Comparison of ENCODE assay signal across 22 cellular contexts in genomic region chr14:23080474-23080873, GRCh38. TPM values are rescaled to one million over a fixed set of nuclear protein-coding genes. Genes with fewer than 3 reads are reported as not detected.
DNase-seq lines count a peak whose midpoint lies in the region; ATAC-seq and TF ChIP-seq lines count a peak whose summit lies in the region.
"Had no signal": no experiment of that assay in that cellular context is flagged by ENCODE, and none has a peak within 500 bp of the region (broad histone marks: within the 10 kb centered on the region; RNA-seq: fewer than 3 reads in every experiment).

No MANE protein-coding gene starts in this region.

- H3K27me3 Mint-ChIP-seq in CD4-positive, CD25-positive, alpha-beta regulatory T cell: no peaks in the 10 kb centered on the region
- no peaks in the 10 kb centered on the region for H3K27me3 Mint-ChIP-seq in Caco-2 (ENCODE audit: insufficient read depth, unreplicated experiment)
- no peaks in the 10 kb centered on the region for H3K27me3 Mint-ChIP-seq in activated naive CD8-positive, alpha-beta T cell treated with anti-CD3 and anti-CD28 coated beads, Interleukin-2, amount 50 U/mL, for 24 hours
- H3K27me3 Mint-ChIP-seq in naive thymus-derived CD8-positive, alpha-beta T cell: no peaks in the 10 kb centered on the region

- peak overlapping the region in 2 of 3 donors; percentile 73 to 82 for H3K27ac Mint-ChIP-seq in CD4-positive, CD25-positive, alpha-beta regulatory T cell
- H3K27ac Mint-ChIP-seq in Caco-2 (ENCODE audit: unreplicated experiment): no peak overlapping the region
- peak overlapping the region; percentile 8 for H3K27ac Mint-ChIP-seq in activated naive CD8-positive, alpha-beta T cell treated with anti-CD3 and anti-CD28 coated beads, Interleukin-2, amount 50 U/mL, for 24 hours
- peak overlapping the region; percentile 12 to 73 (median 42) for H3K27ac Mint-ChIP-seq in naive thymus-derived CD8-positive, alpha-beta T cell

- TF ChIP-seq CTCF in Caco-2 (IDR thresholded peaks at IDR 0.05; ENCODE audit: insufficient read depth in 1 of 2, low read depth in 1 of 2, low read length in 1 of 2, severe bottlenecking in 1 of 2, unreplicated experiment in 1 of 2): no peak

- no peaks in the 10 kb centered on the region for H3K27me3 ChIP-seq in CD4-positive, CD25-positive, alpha-beta regulatory T cell (ENCODE audit: control insufficient read depth, insufficient read depth, low read length)
- no peaks in the 10 kb centered on the region for H3K27me3 ChIP-seq in Caco-2 (replicated peaks; ENCODE audit: control insufficient read depth, insufficient read depth, low read length)
- H3K27me3 ChIP-seq: BLaER1, Peyer's patch had no signal

- H3K4me3 Mint-ChIP-seq in CD4-positive, CD25-positive, alpha-beta regulatory T cell: no peak overlapping the region
- H3K4me3 Mint-ChIP-seq in Caco-2 (ENCODE audit: unreplicated experiment): peak overlapping the region; percentile 2
- H3K4me3 Mint-ChIP-seq in activated naive CD8-positive, alpha-beta T cell treated with anti-CD3 and anti-CD28 coated beads, Interleukin-2, amount 50 U/mL, for 24 hours: no peak overlapping the region
- H3K4me3 Mint-ChIP-seq in naive thymus-derived CD8-positive, alpha-beta T cell: no peak overlapping the region

- no peaks in the 10 kb centered on the region for H3K4me1 ChIP-seq in CD4-positive, CD25-positive, alpha-beta regulatory T cell (ENCODE audit: control insufficient read depth, insufficient read depth, low read length, poor library complexity, severe bottlenecking)
- H3K4me1 ChIP-seq in Caco-2: peaks cover 52% of the 10 kb centered on the region
- H3K4me1 ChIP-seq: BLaER1 had no signal

- peaks cover 10 to 11% (median 10%) of the 10 kb centered on the region in 4 donors for H3K4me1 Mint-ChIP-seq in CD4-positive, CD25-positive, alpha-beta regulatory T cell
- H3K4me1 Mint-ChIP-seq in Caco-2 (ENCODE audit: low read depth, unreplicated experiment): peaks cover 21% of the 10 kb centered on the region
- peaks cover 13% of the 10 kb centered on the region for H3K4me1 Mint-ChIP-seq in activated naive CD8-positive, alpha-beta T cell treated with anti-CD3 and anti-CD28 coated beads, Interleukin-2, amount 50 U/mL, for 24 hours
- peaks cover 0 to 18% (median 4%) of the 10 kb centered on the region in 4 donors for H3K4me1 Mint-ChIP-seq in naive thymus-derived CD8-positive, alpha-beta T cell

- no peak for ATAC-seq in CD4-positive, CD25-positive, alpha-beta regulatory T cell (ENCODE audit: low read depth in 2 of 2)
- ATAC-seq in activated naive CD8-positive, alpha-beta T cell treated with anti-CD3 and anti-CD28 coated beads, Interleukin-2, amount 50 U/mL, for 24 hours: no peak
- no peak for ATAC-seq in naive thymus-derived CD8-positive, alpha-beta T cell
- ATAC-seq in HG03196 (IDR thresholded peaks at IDR 0.05; ENCODE audit: unreplicated experiment) (no peak), HG02610 (IDR thresholded peaks at IDR 0.05; ENCODE audit: unreplicated experiment) (no peak)
- ATAC-seq: sciatic nerve had no signal

- no peak for DNase-seq in CD4-positive, CD25-positive, alpha-beta regulatory T cell
- DNase-seq in Caco-2 (no peak), T1000 (lab: John Stamatoyannopoulos, UW) (no peak)
- no peak for DNase-seq in activated naive CD8-positive, alpha-beta T cell treated with anti-CD3 and anti-CD28 coated beads, Interleukin-2, amount 50 U/mL, for 24 hours
- DNase-seq in naive thymus-derived CD8-positive, alpha-beta T cell: no peak
- DNase-seq: central memory CD4-positive, alpha-beta T cell; DND-41; effector CD8-positive, alpha-beta T cell; hypothalamus; KG1; kidney glomerular epithelial cell; NCI-H1105; NCI-H2107; NCI-H69; Peyer's patch; stimulated activated CD4-positive, alpha-beta T cell treated with anti-CD3 and anti-CD28 coated beads, Interleukin-2, amount 100 ng/mL, for 24 hours had no signal

- H3K4me3 ChIP-seq in CD4-positive, CD25-positive, alpha-beta regulatory T cell (ENCODE audit: low read depth, low read length): no peak overlapping the region
- H3K4me3 ChIP-seq in Caco-2 (ENCODE audit: low read depth, low read length): no peak overlapping the region
- H3K4me3 ChIP-seq: BLaER1, Peyer's patch had no signal

- H3K27ac ChIP-seq in CD4-positive, CD25-positive, alpha-beta regulatory T cell (ENCODE audit: insufficient read depth, low read length, poor library complexity, severe bottlenecking): no peak overlapping the region
- H3K27ac ChIP-seq: BLaER1 had no signal

- H3K9me3 Mint-ChIP-seq in CD4-positive, CD25-positive, alpha-beta regulatory T cell: no peaks in the 10 kb centered on the region
- no peaks in the 10 kb centered on the region for H3K9me3 Mint-ChIP-seq in Caco-2 (ENCODE audit: unreplicated experiment)
- H3K9me3 Mint-ChIP-seq in activated naive CD8-positive, alpha-beta T cell treated with anti-CD3 and anti-CD28 coated beads, Interleukin-2, amount 50 U/mL, for 24 hours: no peaks in the 10 kb centered on the region
- H3K9me3 Mint-ChIP-seq in naive thymus-derived CD8-positive, alpha-beta T cell: no peaks in the 10 kb centered on the region

- POLR2A ChIA-PET in Caco-2 (lab: Charles Lee): no interaction called here
- POLR2A ChIA-PET in naive thymus-derived CD8-positive, alpha-beta T cell (lab: Charles Lee): no interaction called here

- intact Hi-C loops in Caco-2 (cut with micrococcal nuclease; ENCODE audit: unreplicated experiment): no loop called here

- H3K36me3 Mint-ChIP-seq in CD4-positive, CD25-positive, alpha-beta regulatory T cell: peaks cover 54% of the 10 kb centered on the region
- peaks cover 77% of the 10 kb centered on the region for H3K36me3 Mint-ChIP-seq in Caco-2 (ENCODE audit: insufficient read depth, unreplicated experiment)
- H3K36me3 Mint-ChIP-seq in activated naive CD8-positive, alpha-beta T cell treated with anti-CD3 and anti-CD28 coated beads, Interleukin-2, amount 50 U/mL, for 24 hours (ENCODE audit: low read depth): peaks cover 54% of the 10 kb centered on the region
- H3K36me3 Mint-ChIP-seq in naive thymus-derived CD8-positive, alpha-beta T cell: peaks cover 11 to 94% (median 27%) of the 10 kb centered on the region in 3 donors

- H3K9me3 ChIP-seq in CD4-positive, CD25-positive, alpha-beta regulatory T cell (ENCODE audit: control insufficient read depth in 2 of 2, low read length in 2 of 2): no peaks in the 10 kb centered on the region
- H3K9me3 ChIP-seq in Caco-2: no peaks in the 10 kb centered on the region
- H3K9me3 ChIP-seq: BLaER1, Peyer's patch had no signal

- no TSS peak for BruUV-seq in Caco-2 (replicated peaks; lab: Mats Ljungman, UMichigan)

- CTCF ChIA-PET in Caco-2 (lab: Charles Lee): interaction anchor here (0.6 to 4.5 kb wide), 3 partner anchors 12 to 14 kb away, joined by 3 to 49 read pairs (median 3); partner anchors contain the start of gene ACIN1

- H3K36me3 ChIP-seq in CD4-positive, CD25-positive, alpha-beta regulatory T cell (ENCODE audit: control insufficient read depth, insufficient read depth, low read length): peaks cover 96% of the 10 kb centered on the region
- peaks cover 4% of the 10 kb centered on the region for H3K36me3 ChIP-seq in Caco-2 (ENCODE audit: control insufficient read depth, insufficient read depth, low read length)

RNA-seq across cellular contexts. Expression of gene ACIN1, which starts 14.5 kb away (rescaled TPM):
- 340 TPM for total RNA-seq in CD4-positive, CD25-positive, alpha-beta regulatory T cell
- polyA plus RNA-seq in CD4-positive, CD25-positive, alpha-beta regulatory T cell: 10 to 100 TPM in 1 of 4 donors, 1 to 10 TPM in 3; 6.8 to 10.1 (median 7.4) TPM
- total RNA-seq in Caco-2 (2022): 193 and 201 TPM in 2 replicates
- total RNA-seq in naive thymus-derived CD8-positive, alpha-beta T cell: 100 to 1,000 TPM; 311 to 322 TPM
- polyA plus RNA-seq in naive thymus-derived CD8-positive, alpha-beta T cell: 10 to 100 TPM in 1 of 3 donors, 1 to 10 TPM in 2; 6.3 to 14.1 (median 8.6) TPM

RNA-seq across cellular contexts. Expression of gene C14orf119, which starts 14.8 kb away (rescaled TPM):
- total RNA-seq in CD4-positive, CD25-positive, alpha-beta regulatory T cell: 13.6 TPM
- polyA plus RNA-seq in CD4-positive, CD25-positive, alpha-beta regulatory T cell: 100 to 1,000 TPM; 131 to 187 (median 156) TPM
- total RNA-seq in Caco-2 (2022): 46.3 and 52.0 TPM in 2 replicates
- 10 to 100 TPM; 39.4 to 49.0 TPM for total RNA-seq in naive thymus-derived CD8-positive, alpha-beta T cell
- polyA plus RNA-seq in naive thymus-derived CD8-positive, alpha-beta T cell: 100 to 1,000 TPM in 1 of 3 donors, 10 to 100 TPM in 2; 62.7 to 122 (median 78.5) TPM

RNA-seq across cellular contexts. Expression of gene CDH24, which starts 23.2 kb away (rescaled TPM):
- total RNA-seq in CD4-positive, CD25-positive, alpha-beta regulatory T cell: 2.9 TPM
- under 1 TPM; 0.17 to 0.79 (median 0.25) TPM for polyA plus RNA-seq in CD4-positive, CD25-positive, alpha-beta regulatory T cell
- total RNA-seq in Caco-2 (2022): 7.9 TPM in 2 replicates
- 1 to 10 TPM in 1 of 2 experiments, under 1 TPM in 1; 0.96 to 1.2 TPM for total RNA-seq in naive thymus-derived CD8-positive, alpha-beta T cell
- polyA plus RNA-seq in naive thymus-derived CD8-positive, alpha-beta T cell: under 1 TPM; 0.06 to 0.31 (median 0.09) TPM

RNA-seq across cellular contexts. Expression of gene CIROP, which starts 24.3 kb away (rescaled TPM):
- total RNA-seq in CD4-positive, CD25-positive, alpha-beta regulatory T cell: not detected
- polyA plus RNA-seq in CD4-positive, CD25-positive, alpha-beta regulatory T cell: under 1 TPM in 1 of 4 donors, not detected in 3; 0.23 TPM
- not detected in 2 replicates for total RNA-seq in Caco-2 (2022)
- not detected for total RNA-seq in naive thymus-derived CD8-positive, alpha-beta T cell
- polyA plus RNA-seq in naive thymus-derived CD8-positive, alpha-beta T cell: not detected
- total RNA-seq: mononuclear cell, Peyer's patch, sciatic nerve had no signal

RNA-seq across cellular contexts. Expression of gene PSMB11, which starts 38.5 kb away (rescaled TPM):
- total RNA-seq in CD4-positive, CD25-positive, alpha-beta regulatory T cell: not detected
- polyA plus RNA-seq in CD4-positive, CD25-positive, alpha-beta regulatory T cell: not detected
- total RNA-seq in Caco-2 (2022): not detected in 2 replicates
- total RNA-seq in naive thymus-derived CD8-positive, alpha-beta T cell: under 1 TPM; 0.23 to 0.36 TPM
- polyA plus RNA-seq in naive thymus-derived CD8-positive, alpha-beta T cell: under 1 TPM in 1 of 3 donors, not detected in 2; 0.12 TPM
- total RNA-seq: mononuclear cell, omental fat pad, Peyer's patch, sciatic nerve had no signal
